ENCODE assay signal across 8 cellular contexts in genomic region chr1:119675349-119676343, GRCh38. TPM values are rescaled to one million over a fixed set of nuclear protein-coding genes. Genes with fewer than 3 reads are reported as not detected.
DNase-seq lines count a peak whose midpoint lies in the region; ATAC-seq and TF ChIP-seq lines count a peak whose summit lies in the region.

No MANE protein-coding gene starts in this region.

- H3K4me3 Mint-ChIP-seq in central memory CD8-positive, alpha-beta T cell = peak overlapping the region; percentile 36

- ATAC-seq in HG02973 (IDR thresholded peaks at IDR 0.05; ENCODE audit: unreplicated experiment) (peak; percentile 56), GM18858 (IDR thresholded peaks at IDR 0.05; ENCODE audit: unreplicated experiment) (no peak)
- peak; percentile 37 for ATAC-seq in central memory CD8-positive, alpha-beta T cell (replicated peaks; ENCODE audit: extremely low read depth, poor library complexity, severe bottlenecking)

- no peaks in the 10 kb centered on the region for H3K9me3 Mint-ChIP-seq in central memory CD8-positive, alpha-beta T cell

- peak overlapping the region; percentile 36 for H3K4me3 ChIP-seq in kidney epithelial cell (ENCODE audit: low read depth, low read length)

- H3K36me3 Mint-ChIP-seq in central memory CD8-positive, alpha-beta T cell (ENCODE audit: insufficient read depth) = no peaks in the 10 kb centered on the region

- no peaks in the 10 kb centered on the region for H3K36me3 ChIP-seq in kidney epithelial cell (ENCODE audit: control insufficient read depth, insufficient read depth, low read length)

- peaks cover 5% of the 10 kb centered on the region for H3K4me1 Mint-ChIP-seq in central memory CD8-positive, alpha-beta T cell

- DNase-seq in ELR (ENCODE audit: low read depth) (peak; percentile 90), NCI-H2227 treated with DMSO at 0.1 percent for 48 hours (lab: John Stamatoyannopoulos, UW) (peak; percentile 96), kidney epithelial cell (ENCODE audit: low read depth) (peak; percentile 45)
- peak; percentile 22 for DNase-seq in activated CD4-positive, CD25-positive, alpha-beta regulatory T cell treated with anti-CD3 and anti-CD28 coated beads, Interleukin-2, amount 50 U/mL, for 16 hours (ENCODE audit: low read depth, low spot score)
- peak; percentile 30 to 43 for DNase-seq in central memory CD8-positive, alpha-beta T cell (ENCODE audit: low spot score in 2 of 2)
- peak; percentile 50 to 57 (median 53) for DNase-seq in stimulated activated CD4-positive, alpha-beta T cell treated with anti-CD3 and anti-CD28 coated beads, Interleukin-1b, Interleukin-23, amount 100 ng/mL, for 24 hours (ENCODE audit: low read depth in 4 of 4, low spot score in 1 of 4)

- no peaks in the 10 kb centered on the region for H3K27me3 ChIP-seq in kidney epithelial cell (ENCODE audit: control insufficient read depth, insufficient read depth, low read length)

- H3K27me3 Mint-ChIP-seq in central memory CD8-positive, alpha-beta T cell = peaks cover 55% of the 10 kb centered on the region

- no peak overlapping the region for H3K27ac Mint-ChIP-seq in central memory CD8-positive, alpha-beta T cell (ENCODE audit: low read depth)

- peak; percentile 73 for TF ChIP-seq CTCF in kidney epithelial cell (IDR thresholded peaks at IDR 0.05; ENCODE audit: insufficient read depth, low read length, poor library complexity, severe bottlenecking)

RNA-seq across cellular contexts. Expression of gene ZNF697, which starts 27.6 kb away (rescaled TPM):
- total RNA-seq in kidney epithelial cell = 22.4 and 23.7 TPM in 2 replicates

RNA-seq across cellular contexts. Expression of gene PHGDH, which starts 36.1 kb away (rescaled TPM):
- total RNA-seq in kidney epithelial cell = 163 and 184 TPM in 2 replicates

Comparison
In these comparisons a context has a peak if more than half of its experiments do, and no peak if none do; other contexts are left out.
1. DNase-seq: peak in every context shown above with its lines; median percentile 96 in NCI-H2227 treated with DMSO at 0.1 percent for 48 hours; 90 in ELR; 53 in stimulated activated CD4-positive, alpha-beta T cell treated with anti-CD3 and anti-CD28 coated beads, Interleukin-1b, Interleukin-23, amount 100 ng/mL, for 24 hours; 45 in kidney epithelial cell; 36 in central memory CD8-positive, alpha-beta T cell; 22 in activated CD4-positive, CD25-positive, alpha-beta regulatory T cell treated with anti-CD3 and anti-CD28 coated beads, Interleukin-2, amount 50 U/mL, for 16 hours.